8 cellular contexts compared by ENCODE assay signal in genomic region chr11:66081505-66081904, GRCh38. TPM values are rescaled to one million over a fixed set of nuclear protein-coding genes. Genes with fewer than 3 reads are reported as not detected.
A peak's percentile ranks its signal among the peaks of the same experiment; 100 is the strongest.
DNase-seq lines count a peak whose midpoint lies in the region; ATAC-seq and TF ChIP-seq lines count a peak whose summit lies in the region.

No MANE protein-coding gene starts in this region.

- intact Hi-C loops in activated CD8-positive, alpha-beta T cell treated with anti-CD3 and anti-CD28 coated beads for 36 hours (cut with micrococcal nuclease): no loop called here
- intact Hi-C loops in posterior vena cava (cut with DNase I): loop anchor here in 1 of 2 donors (10.0 kb wide), 1 partner anchor 123 kb away; no protein-coding TSS in a partner anchor

- H3K27ac Mint-ChIP-seq in activated CD8-positive, alpha-beta T cell treated with anti-CD3 and anti-CD28 coated beads for 36 hours: peak overlapping the region; percentile 99

- H3K4me1 Mint-ChIP-seq in activated CD8-positive, alpha-beta T cell treated with anti-CD3 and anti-CD28 coated beads for 36 hours (ENCODE audit: low read depth): peaks cover 89% of the 10 kb centered on the region

- peaks cover 13% of the 10 kb centered on the region; the same call in 1 of the 2 replicates for H4K20me1 ChIP-seq in GM23248 (ENCODE audit: insufficient read depth)

- H3K79me1 ChIP-seq in mesendoderm (ENCODE audit: low read length): peaks cover 26% of the 10 kb centered on the region

- peak overlapping the region; percentile 75 for H3K4me3 Mint-ChIP-seq in activated CD8-positive, alpha-beta T cell treated with anti-CD3 and anti-CD28 coated beads for 36 hours

- no peak for TF ChIP-seq CTCF in activated CD8-positive, alpha-beta T cell treated with anti-CD3 and anti-CD28 coated beads for 36 hours (IDR thresholded peaks at IDR 0.05)

- H2BK5ac ChIP-seq in mesendoderm (ENCODE audit: low read length): no peak overlapping the region

- peak overlapping the region; percentile 41; the same call in 1 of the 2 replicates for H3K9ac ChIP-seq in GM23248
- no peak overlapping the region for H3K9ac ChIP-seq in mesendoderm (ENCODE audit: low read length)

- H3K18ac ChIP-seq in mesendoderm (ENCODE audit: low read length): no peak overlapping the region

- in situ Hi-C loops in GM23248 (cut with MboI): no loop called here

- H3K4me1 ChIP-seq in GM23248 (ENCODE audit: insufficient read depth) (peaks cover 62% of the 10 kb centered on the region), mesendoderm (ENCODE audit: control insufficient read depth, low read depth, low read length) (peaks cover 2% of the 10 kb centered on the region)

- H2BK15ac ChIP-seq in mesendoderm (replicated peaks; ENCODE audit: low read depth): no peak overlapping the region

- no peak overlapping the region for H3K4ac ChIP-seq in mesendoderm (ENCODE audit: low read depth, low read length)

- CTCF ChIA-PET in activated CD8-positive, alpha-beta T cell treated with anti-CD3 and anti-CD28 coated beads for 36 hours (lab: Charles Lee): interaction anchor here (0.8 to 8.2 kb wide), 12 partner anchors 9 to 141 kb away, joined by 3 to 59 read pairs (median 4); partner anchors contain the start of gene PACS1

- H3K9me2 ChIP-seq in GM23248 (ENCODE audit: insufficient read depth): no peaks in the 10 kb centered on the region

- H2BK120ac ChIP-seq in mesendoderm (ENCODE audit: low read depth, low read length): no peak overlapping the region

- H3K4me2 ChIP-seq in GM23248 (ENCODE audit: unreplicated experiment): no peak overlapping the region
- H3K4me2 ChIP-seq in mesendoderm (ENCODE audit: low read length): no peak overlapping the region

- no peaks in the 10 kb centered on the region for H3K9me3 Mint-ChIP-seq in activated CD8-positive, alpha-beta T cell treated with anti-CD3 and anti-CD28 coated beads for 36 hours

- 68 to 73% methylated on average over 5 of the region's 5 CpGs for WGBS in GM23248 (ENCODE audit: low coverage in 1 of 2, low lambda C conversion rate in 2 of 2, missing lambda C conversion rate in 2 of 2), 2 experiments
- no CpG with 5 or more reads among the region's 5 CpGs for WGBS in mesendoderm (ENCODE audit: extremely low coverage, insufficient coverage, low lambda C conversion rate)

- H2AK5ac ChIP-seq in mesendoderm (ENCODE audit: low read length): no peak overlapping the region

- H3K27ac ChIP-seq in GM23248 (peak overlapping the region; percentile 73), epithelial cell of prostate (peak overlapping the region; percentile 71), mesendoderm (ENCODE audit: low read depth, low read length) (no peak overlapping the region)

- no peaks in the 10 kb centered on the region for H3K27me3 Mint-ChIP-seq in activated CD8-positive, alpha-beta T cell treated with anti-CD3 and anti-CD28 coated beads for 36 hours

- no peak overlapping the region for H3K23ac ChIP-seq in mesendoderm (ENCODE audit: low read length)

- no peak overlapping the region for H4K8ac ChIP-seq in mesendoderm (ENCODE audit: low read depth, low read length)

- H3K56ac ChIP-seq in mesendoderm (ENCODE audit: low read length): no peak overlapping the region

- H3K36me3 ChIP-seq in GM23248 (ENCODE audit: low read depth) (no peaks in the 10 kb centered on the region), mesendoderm (ENCODE audit: control insufficient read depth, insufficient read depth, low read length) (no peaks in the 10 kb centered on the region)

- no peak overlapping the region for H3K4me3 ChIP-seq in GM23248
- H3K4me3 ChIP-seq in mesendoderm (ENCODE audit: low read length): no peak overlapping the region

- POLR2A ChIA-PET in activated CD8-positive, alpha-beta T cell treated with anti-CD3 and anti-CD28 coated beads for 36 hours (lab: Charles Lee): interaction anchor here (0.6 to 3.0 kb wide), 9 partner anchors 11 to 1159 kb away, joined by 3 to 25 read pairs (median 3); partner anchors contain the start of genes PACS1 and SF3B2

- no peak overlapping the region for H4K5ac ChIP-seq in mesendoderm (ENCODE audit: low read length)

- H3K79me2 ChIP-seq in GM23248 (ENCODE audit: insufficient read depth) (peaks cover 100% of the 10 kb centered on the region), mesendoderm (ENCODE audit: control insufficient read depth, insufficient read depth, low read length) (peaks cover 15% of the 10 kb centered on the region)

- no peak overlapping the region for H2AFZ ChIP-seq in GM23248

- peaks cover 40% of the 10 kb centered on the region; the same call in 1 of the 2 replicates for H3F3A ChIP-seq in GM23248 (ENCODE audit: insufficient read depth)

- no peaks in the 10 kb centered on the region for H3K9me3 ChIP-seq in GM23248 (ENCODE audit: low read depth)

- no peaks in the 10 kb centered on the region for H3K27me3 ChIP-seq in GM23248 (replicated peaks; ENCODE audit: insufficient read depth)
- H3K27me3 ChIP-seq in mesendoderm (ENCODE audit: insufficient read depth, low read length, poor library complexity): no peaks in the 10 kb centered on the region

- DNase-seq in DMS153 (lab: John Stamatoyannopoulos, UW) (peak; percentile 78), GM23248 (peak; percentile 29), NCI-H2171 treated with DMSO at 0.1 percent for 48 hours (lab: John Stamatoyannopoulos, UW) (peak; percentile 81), epithelial cell of prostate (ENCODE audit: low read depth, low spot score) (peak; percentile 82), posterior vena cava (ENCODE audit: low spot score) (peak; percentile 87), NCI-H446 treated with DMSO at 0.1 percent for 48 hours (lab: John Stamatoyannopoulos, UW) (no peak), mesendoderm (no peak)
- DNase-seq in activated CD8-positive, alpha-beta T cell treated with anti-CD3 and anti-CD28 coated beads for 36 hours: peak; percentile 89

- peaks cover 20% of the 10 kb centered on the region for H3K36me3 Mint-ChIP-seq in activated CD8-positive, alpha-beta T cell treated with anti-CD3 and anti-CD28 coated beads for 36 hours (ENCODE audit: low read depth)

- ATAC-seq in activated CD8-positive, alpha-beta T cell treated with anti-CD3 and anti-CD28 coated beads for 36 hours: peak; percentile 83

RNA-seq across cellular contexts. Expression of gene PACS1, which starts 11.4 kb away (rescaled TPM):
- 44.6 and 48.9 TPM in 2 replicates for total RNA-seq in GM23248 (2014; rRNA removed; shearing (Covaris generic))
- 33.2 and 36.0 TPM in 2 replicates for polyA plus RNA-seq in GM23248 (2016; fragmentation: Nextera tagmentation; extraction: Ambion mirVana)
- total RNA-seq in activated CD8-positive, alpha-beta T cell treated with anti-CD3 and anti-CD28 coated beads for 36 hours: 10 to 100 TPM; 76.3 to 78.3 TPM
- total RNA-seq in posterior vena cava: 10 to 100 TPM; 65.1 to 84.1 TPM
- polyA plus RNA-seq in mesendoderm (2013, experiment 1 of 2): 20.2 TPM
- 20.8 TPM for polyA plus RNA-seq in mesendoderm (2013, experiment 2 of 2)

RNA-seq across cellular contexts. Expression of gene SF3B2, which starts 29.3 kb away (rescaled TPM):
- total RNA-seq in GM23248 (2014; rRNA removed; shearing (Covaris generic)): 95.7 and 117 TPM in 2 replicates
- 146 and 152 TPM in 2 replicates for polyA plus RNA-seq in GM23248 (2016; fragmentation: Nextera tagmentation; extraction: Ambion mirVana)
- 100 to 1,000 TPM; 255 to 278 TPM for total RNA-seq in activated CD8-positive, alpha-beta T cell treated with anti-CD3 and anti-CD28 coated beads for 36 hours
- 100 to 1,000 TPM; 117 to 140 TPM for total RNA-seq in posterior vena cava
- 150 TPM for polyA plus RNA-seq in mesendoderm (2013, experiment 1 of 2)
- polyA plus RNA-seq in mesendoderm (2013, experiment 2 of 2): 150 TPM

RNA-seq across cellular contexts. Expression of gene GAL3ST3, which starts 32.5 kb away (rescaled TPM):
- not detected in 2 replicates for total RNA-seq in GM23248 (2014; rRNA removed; shearing (Covaris generic))
- polyA plus RNA-seq in GM23248 (2016; fragmentation: Nextera tagmentation; extraction: Ambion mirVana): not detected in 2 replicates
- 1 to 10 TPM in 1 of 2 experiments, under 1 TPM in 1; 0.51 to 1.0 TPM for total RNA-seq in activated CD8-positive, alpha-beta T cell treated with anti-CD3 and anti-CD28 coated beads for 36 hours
- 1 to 10 TPM in 1 of 2 donors, under 1 TPM in 1; 0.74 to 1.2 TPM for total RNA-seq in posterior vena cava
- polyA plus RNA-seq in mesendoderm (2013, experiment 1 of 2): 5.4 TPM
- polyA plus RNA-seq in mesendoderm (2013, experiment 2 of 2): 5.8 TPM

RNA-seq across cellular contexts. Expression of gene CATSPER1, which starts 55.2 kb away (rescaled TPM):
- not detected in 2 replicates for total RNA-seq in GM23248 (2014; rRNA removed; shearing (Covaris generic))
- polyA plus RNA-seq in GM23248 (2016; fragmentation: Nextera tagmentation; extraction: Ambion mirVana): 1.1 and 1.7 TPM in 2 replicates
- total RNA-seq in activated CD8-positive, alpha-beta T cell treated with anti-CD3 and anti-CD28 coated beads for 36 hours: not detected
- total RNA-seq in posterior vena cava: 1 to 10 TPM in 1 of 2 donors, under 1 TPM in 1; 0.24 to 1.1 TPM
- not detected for polyA plus RNA-seq in mesendoderm (2013, experiment 1 of 2)
- polyA plus RNA-seq in mesendoderm (2013, experiment 2 of 2): not detected

Comparison
In these comparisons a context has a peak if more than half of its experiments do, and no peak if none do; other contexts are left out.
1. DNase-seq: peak in DMS153 (single experiment), GM23248 (single experiment), NCI-H2171 treated with DMSO at 0.1 percent for 48 hours (single experiment), activated CD8-positive, alpha-beta T cell treated with anti-CD3 and anti-CD28 coated beads for 36 hours (single experiment), epithelial cell of prostate (single experiment) and posterior vena cava (single experiment); none in NCI-H446 treated with DMSO at 0.1 percent for 48 hours (single experiment) and mesendoderm (single experiment).